In the genomic region with DNA sequence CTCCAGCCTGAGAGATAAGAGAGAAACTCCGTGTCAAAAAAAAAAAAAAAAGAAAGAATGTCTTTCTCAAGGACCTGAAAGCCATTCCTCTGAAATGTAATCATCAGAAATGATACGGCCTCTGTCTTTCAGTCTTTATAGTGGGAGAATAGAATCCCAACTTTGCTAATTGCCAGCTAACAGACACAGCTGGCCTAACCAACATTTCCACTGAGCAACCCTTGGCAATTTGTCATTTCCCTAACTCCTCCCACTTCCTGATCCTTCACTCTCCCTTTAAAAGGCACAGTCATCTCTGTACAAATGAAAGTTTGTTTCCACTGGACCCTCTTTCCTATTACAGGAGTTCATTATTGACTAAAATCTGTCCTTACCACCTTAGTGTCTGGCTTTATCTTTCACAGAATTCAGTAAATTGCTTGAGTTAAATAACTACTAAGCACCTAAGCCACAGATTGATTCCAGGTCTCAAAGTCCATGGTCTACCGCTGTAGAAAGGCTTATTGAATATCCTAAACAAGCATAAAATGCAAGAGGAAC, we compare ENCODE assay signal across 11 cellular contexts. TPM values are rescaled to one million over a fixed set of nuclear protein-coding genes. Genes with fewer than 3 reads are reported as not detected.
A peak's percentile ranks its signal among the peaks of the same experiment; 100 is the strongest.
DNase-seq lines count a peak whose midpoint lies in the region; ATAC-seq, FAIRE-seq and TF ChIP-seq lines count a peak whose summit lies in the region.
"Had no signal": no experiment of that assay in that cellular context is flagged by ENCODE, and none has a peak within 500 bp of the region (broad histone marks: within the 10 kb centered on the region; RNA-seq: fewer than 3 reads in every experiment).

No MANE protein-coding gene starts in this region.

- H3K4me1 ChIP-seq in kidney (ENCODE audit: control insufficient read depth in 1 of 2, insufficient read depth in 1 of 2, low read depth in 1 of 2, low read length in 2 of 2): no peaks in the 10 kb centered on the region

- no peak for FAIRE-seq in kidney (lab: Jason Lieb, UNC)

- H3K27ac ChIP-seq in kidney (ENCODE audit: low read depth in 2 of 2, low read length in 2 of 2): no peak overlapping the region

- no peak overlapping the region for H3K4me3 ChIP-seq in kidney (ENCODE audit: low read length in 2 of 2)
- H3K4me3 ChIP-seq: lung had no signal

- no peak for ATAC-seq in GM21528 (IDR thresholded peaks at IDR 0.05; ENCODE audit: low FRiP score, unreplicated experiment)
- no peak for ATAC-seq in GM21576 (IDR thresholded peaks at IDR 0.05; ENCODE audit: unreplicated experiment)

- H3K9ac ChIP-seq in kidney (ENCODE audit: low read length in 2 of 2): no peak overlapping the region

- no peak for TF ChIP-seq CTCF in kidney (IDR thresholded peaks at IDR 0.05; ENCODE audit: borderline replicate concordance, extremely low read depth, insufficient read depth)

- intact Hi-C loops in kidney (cut with DNase I): no loop called here

- H3K36me3 ChIP-seq in kidney (ENCODE audit: control insufficient read depth in 1 of 2, insufficient read depth in 2 of 2, low read length in 2 of 2): no peaks in the 10 kb centered on the region

- peaks cover 0 to 8% of the 10 kb centered on the region in 2 donors for H3K9me3 ChIP-seq in kidney (ENCODE audit: control insufficient read depth in 1 of 2, low read length in 2 of 2)

- DNase-seq in stimulated activated CD4-positive, alpha-beta T cell treated with anti-CD3 and anti-CD28 coated beads, Interleukin-15, amount 100 ng/mL, for 24 hours: peak; percentile 41
- no peak for DNase-seq in stimulated activated CD4-positive, alpha-beta T cell treated with anti-CD3 and anti-CD28 coated beads, Interleukin-4, amount 100 ng/mL, for 4 hours
- peak; percentile 82 for DNase-seq in RPMI7951 (ENCODE audit: low read depth)
- DNase-seq in fibroblast of gingiva (ENCODE audit: low read depth): peak; percentile 59
- DNase-seq in NCI-H2171 (lab: John Stamatoyannopoulos, UW): no peak
- DNase-seq in kidney: no peak
- DNase-seq: central memory CD4-positive, alpha-beta T cell; KG1 had no signal

RNA-seq across cellular contexts. Expression of gene CBR1, which starts 4.3 kb away (rescaled TPM):
- total RNA-seq in RPMI7951 (2014; rRNA removed; shearing (Covaris generic)): 210 and 283 TPM in 2 replicates
- total RNA-seq in kidney: 94.3 TPM
- polyA plus RNA-seq in kidney (ENCODE audit: insufficient read depth, low read depth, low replicate concordance): 379 TPM

RNA-seq across cellular contexts. Expression of gene SETD4, which starts 5.2 kb away (rescaled TPM):
- 13.8 and 14.4 TPM in 2 replicates for total RNA-seq in RPMI7951 (2014; rRNA removed; shearing (Covaris generic))
- total RNA-seq in kidney: 22.5 TPM
- polyA plus RNA-seq in kidney (ENCODE audit: insufficient read depth, low read depth, low replicate concordance): 14.2 TPM

Comparison
In these comparisons a context has a peak if more than half of its experiments do, and no peak if none do; other contexts are left out.
1. DNase-seq: peak in stimulated activated CD4-positive, alpha-beta T cell treated with anti-CD3 and anti-CD28 coated beads, Interleukin-15, amount 100 ng/mL, for 24 hours (single experiment), RPMI7951 (single experiment) and fibroblast of gingiva (single experiment); none in stimulated activated CD4-positive, alpha-beta T cell treated with anti-CD3 and anti-CD28 coated beads, Interleukin-4, amount 100 ng/mL, for 4 hours (0 of 2), NCI-H2171 (single experiment) and kidney (single experiment).